10 cellular contexts compared by ENCODE assay signal in the genomic region with DNA sequence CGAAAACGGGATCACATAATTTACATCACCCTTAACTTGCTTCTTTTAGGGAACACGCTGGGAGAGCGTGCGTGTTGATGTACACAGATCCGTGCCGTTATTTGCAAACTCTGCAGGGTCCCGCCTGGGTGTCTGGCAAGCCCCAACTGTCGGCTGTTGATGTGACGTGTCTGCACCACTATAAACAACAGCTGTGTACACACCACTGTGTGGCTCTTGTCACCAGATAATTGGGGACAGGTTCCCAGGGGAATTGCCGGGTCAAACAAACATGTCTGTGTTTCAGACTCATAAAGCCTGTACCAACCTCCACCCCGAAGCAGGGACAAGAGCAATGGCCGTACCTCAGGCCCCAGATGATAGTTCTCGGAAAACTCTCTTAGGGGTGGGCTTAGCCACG.
DNase-seq lines count a peak whose midpoint lies in the region; ATAC-seq lines count a peak whose summit lies in the region.
"Had no signal": no experiment of that assay in that cellular context is flagged by ENCODE, and none has a peak within 500 bp of the region (broad histone marks: within the 10 kb centered on the region; RNA-seq: fewer than 3 reads in every experiment).

No MANE protein-coding gene starts in this region.

- peaks cover 5% of the 10 kb centered on the region for H3K4me1 Mint-ChIP-seq in T-helper 17 cell

- H3K4me3 ChIP-seq in skeletal muscle tissue (ENCODE audit: low read length in 3 of 3) = no peak overlapping the region

- H3K4me1 ChIP-seq in skeletal muscle tissue (ENCODE audit: control insufficient read depth in 3 of 3, insufficient read depth in 3 of 3, low read length in 3 of 3) = peaks cover 8 to 22% (median 14%) of the 10 kb centered on the region in 3 donors

- H3K27ac Mint-ChIP-seq in T-helper 17 cell = no peak overlapping the region

- peak overlapping the region; percentile 28 for H3K27ac ChIP-seq in skeletal muscle tissue (ENCODE audit: low read depth, low read length)

- H3K9me3 ChIP-seq in skeletal muscle tissue (ENCODE audit: control insufficient read depth in 3 of 3, low read length in 3 of 3) (no peaks in the 10 kb centered on the region), T-helper 17 cell (ENCODE audit: control insufficient read depth, low read length, poor library complexity, severe bottlenecking) (no peaks in the 10 kb centered on the region)

- no peak overlapping the region for H3K9ac ChIP-seq in skeletal muscle tissue (ENCODE audit: low read depth in 1 of 3, low read length in 3 of 3)

- no peak overlapping the region for H3K4me3 Mint-ChIP-seq in T-helper 17 cell

- DNase-seq in HuH-7 (ENCODE audit: low spot score) = peak; percentile 52
- DNase-seq in NCI-H2107 (lab: John Stamatoyannopoulos, UW) = peak; percentile 58
- peak; percentile 43 for DNase-seq in SK-N-DZ (ENCODE audit: low spot score)
- no peak for DNase-seq in stimulated activated naive CD8-positive, alpha-beta T cell treated with anti-CD3 and anti-CD28 coated beads, Interleukin-15, Interleukin-2, amounts not matched to agents 100 U/mL and 50 U/mL, for 24 hours
- no peak for DNase-seq in T-helper 17 cell
- DNase-seq in effector CD8-positive, alpha-beta T cell (lab: John Stamatoyannopoulos, UW) = no peak
- DNase-seq: H7; posterior cingulate gyrus; stimulated activated CD4-positive, alpha-beta T cell treated with anti-CD3 and anti-CD28 coated beads, Interleukin-4, amount 100 ng/mL, for 4 hours had no signal

- no peaks in the 10 kb centered on the region for H3K36me3 Mint-ChIP-seq in T-helper 17 cell (ENCODE audit: low read depth)

- H3K27me3 ChIP-seq in skeletal muscle tissue (ENCODE audit: control insufficient read depth in 3 of 3, insufficient read depth in 3 of 3, low read length in 3 of 3) = no peaks in the 10 kb centered on the region

- H3K36me3 ChIP-seq in skeletal muscle tissue (ENCODE audit: control insufficient read depth in 3 of 3, insufficient read depth in 3 of 3, low read length in 3 of 3) = peaks cover 22 to 28% (median 27%) of the 10 kb centered on the region in 3 donors

- no peak for ATAC-seq in stimulated activated naive CD8-positive, alpha-beta T cell treated with anti-CD3 and anti-CD28 coated beads, Interleukin-15, Interleukin-2, amounts not matched to agents 100 U/mL and 50 U/mL, for 24 hours
- ATAC-seq in T-helper 17 cell = no peak

- H3K27me3 Mint-ChIP-seq in T-helper 17 cell = peaks cover 5% of the 10 kb centered on the region

Comparison
In these comparisons a context has a peak if more than half of its experiments do, and no peak if none do; other contexts are left out.
1. DNase-seq: peak in HuH-7 (single experiment), NCI-H2107 (single experiment) and SK-N-DZ (single experiment); none in stimulated activated naive CD8-positive, alpha-beta T cell treated with anti-CD3 and anti-CD28 coated beads, Interleukin-15, Interleukin-2, amounts not matched to agents 100 U/mL and 50 U/mL, for 24 hours (single experiment), T-helper 17 cell (0 of 3) and effector CD8-positive, alpha-beta T cell (single experiment).